Comparison of ENCODE assay signal across 7 cellular contexts in genomic region chr9:88593537-88594185, GRCh38. TPM values are rescaled to one million over a fixed set of nuclear protein-coding genes. Genes with fewer than 3 reads are reported as not detected.
A peak's percentile ranks its signal among the peaks of the same experiment; 100 is the strongest.
DNase-seq lines count a peak whose midpoint lies in the region; ATAC-seq and TF ChIP-seq lines count a peak whose summit lies in the region.

No MANE protein-coding gene starts in this region.

- no peak overlapping the region for H3K4me3 ChIP-seq in MG63
- no peak overlapping the region for H3K4me3 ChIP-seq in osteoblast (ENCODE audit: insufficient read depth, low read length)

- no peaks in the 10 kb centered on the region for H3K79me2 ChIP-seq in osteoblast (ENCODE audit: insufficient read depth, low read length)

- H3K9me3 ChIP-seq in MG63 (0 out of 2 replicates have a peak, but pooled peaks cover 2% of the 10 kb centered on the region), osteoblast (ENCODE audit: low read depth, low read length) (no peaks in the 10 kb centered on the region)

- H4K20me1 ChIP-seq in osteoblast (ENCODE audit: insufficient read depth, low read length), result no peaks in the 10 kb centered on the region

- no peak for TF ChIP-seq POLR2A in erythroblast (IDR thresholded peaks at IDR 0.05; ENCODE audit: low read length)

- peak overlapping the region; percentile 24 for H3K4me2 ChIP-seq in osteoblast (ENCODE audit: insufficient read depth, low read length)

- no peak overlapping the region for H3K27ac ChIP-seq in osteoblast (ENCODE audit: low read depth, low read length)

- H2AFZ ChIP-seq in osteoblast (ENCODE audit: low read length), result peak overlapping the region; percentile 44

- TF ChIP-seq CTCF in GM12873 (IDR thresholded peaks at IDR 0.05; ENCODE audit: insufficient read depth, low read depth, low read length, missing control alignments) (peak; percentile 71), osteoblast (IDR thresholded peaks at IDR 0.05; ENCODE audit: extremely low read depth, low read depth, low read length) (peak; percentile 71)

- DNase-seq in MG63, result peak; percentile 35
- DNase-seq in activated CD4-positive, alpha-beta T cell treated with anti-CD3 and anti-CD28 coated beads, Interleukin-2, amount 50 U/mL, for 1 hour, result peak; percentile 34
- peak; percentile 34 to 60 for DNase-seq in erythroblast (lab: John Stamatoyannopoulos, UW)
- peak; percentile 88 for DNase-seq in osteoblast (ENCODE audit: insufficient read length, low spot score, missing footprints)
- no peak for DNase-seq in NCI-H345 treated with DMSO at 0.1 percent for 48 hours (lab: John Stamatoyannopoulos, UW; ENCODE audit: unreplicated experiment)

- no peaks in the 10 kb centered on the region for H3K36me3 ChIP-seq in MG63
- H3K36me3 ChIP-seq in osteoblast (ENCODE audit: insufficient read depth, low read length), result no peaks in the 10 kb centered on the region

- ATAC-seq in GM21723 (IDR thresholded peaks at IDR 0.05; ENCODE audit: unreplicated experiment), result peak; percentile 83

- no peaks in the 10 kb centered on the region for H3K27me3 ChIP-seq in MG63
- H3K27me3 ChIP-seq in osteoblast (ENCODE audit: insufficient read depth, low read length), result no peaks in the 10 kb centered on the region

- no peaks in the 10 kb centered on the region for H3K4me1 ChIP-seq in osteoblast (ENCODE audit: insufficient read depth, low read length)

RNA-seq across cellular contexts. Expression of gene NXNL2, which starts 58.7 kb away (rescaled TPM):
- total RNA-seq in MG63 (2014; rRNA removed; shearing (Covaris generic); ENCODE audit: low replicate concordance), result not detected in 2 replicates
- total RNA-seq in osteoblast, result 3.3 and 7.4 TPM in 2 replicates
